ENCODE assay signal across 12 cellular contexts in genomic region chr14:77203611-77204456, GRCh38. TPM values are rescaled to one million over a fixed set of nuclear protein-coding genes. Genes with fewer than 3 reads are reported as not detected.
DNase-seq lines count a peak whose midpoint lies in the region; ATAC-seq and TF ChIP-seq lines count a peak whose summit lies in the region.
"Had no signal": no experiment of that assay in that cellular context is flagged by ENCODE, and none has a peak within 500 bp of the region (broad histone marks: within the 10 kb centered on the region; RNA-seq: fewer than 3 reads in every experiment).

No MANE protein-coding gene starts in this region.

- DNase-seq in COR-L47 (lab: John Stamatoyannopoulos, UW) (peak; percentile 88), NCI-H1694 (lab: John Stamatoyannopoulos, UW) (peak; percentile 92), SHP77 treated with DMSO at 0.1 percent for 48 hours (lab: John Stamatoyannopoulos, UW) (peak; percentile 53), ascending aorta (ENCODE audit: low spot score in 2 of 2) (no peak), lower leg skin (ENCODE audit: low spot score in 2 of 2) (no peak), HEK293T (ENCODE audit: extremely low spot score) (no peak)
- DNase-seq: activated CD4-positive, CD25-positive, alpha-beta regulatory T cell treated with anti-CD3 and anti-CD28 coated beads, Interleukin-2, amount 50 U/mL, for 72 hours; cerebellar nuclear complex; stimulated activated CD4-positive, alpha-beta T cell treated with anti-CD3 and anti-CD28 coated beads, Interleukin-12 subunit alpha, Interleukin-12 subunit beta, amount 100 ng/mL, for 4 hours had no signal

- CTCF ChIA-PET in HEK293T (lab: Yijun Ruan, JAX) = interaction anchor here (3.0 kb wide), 1 partner anchor 9 kb away, joined by 15 read pairs; no protein-coding TSS in a partner anchor

- no peaks in the 10 kb centered on the region for H3K4me1 ChIP-seq in ascending aorta

- 29 to 40% methylated on average over 4 to 5 of the region's 5 CpGs for WGBS in lower leg skin, 2 donors

- POLR2A ChIA-PET in HEK293T (lab: Yijun Ruan, JAX) = no interaction called here

- ATAC-seq in GM19324 (IDR thresholded peaks at IDR 0.05; ENCODE audit: low FRiP score, unreplicated experiment) = no peak
- ATAC-seq: activated T-helper 17 cell treated with anti-CD3 and anti-CD28 coated beads, Interleukin-2, amount 50 U/mL, for 72 hours had no signal

- H3K27ac ChIP-seq in layer of hippocampus (ENCODE audit: low read depth, low read length) (peak overlapping the region; percentile 68), ascending aorta (no peak overlapping the region)

- H3K27me3 ChIP-seq in layer of hippocampus (ENCODE audit: control insufficient read depth, insufficient read depth, low read length) = no peaks in the 10 kb centered on the region
- H3K27me3 ChIP-seq in ascending aorta = peaks cover 4% of the 10 kb centered on the region

- H3K9me3 ChIP-seq in ascending aorta = no peaks in the 10 kb centered on the region

- no peak for TF ChIP-seq POLR2A in lower leg skin (IDR thresholded peaks at IDR 0.05)

- TF ChIP-seq CTCF in ascending aorta (IDR thresholded peaks at IDR 0.05) = no peak
- no peak for TF ChIP-seq CTCF in lower leg skin (IDR thresholded peaks at IDR 0.05)

- intact Hi-C loops in ascending aorta (cut with DNase I) = no loop called here
- intact Hi-C loops in lower leg skin (cut with DNase I; ENCODE audit: low total_unique reads) = no loop called here

- no peaks in the 10 kb centered on the region for H3K36me3 ChIP-seq in ascending aorta

- no peak overlapping the region for H3K4me3 ChIP-seq in ascending aorta
- no peak overlapping the region for H3K4me3 ChIP-seq in lower leg skin (ENCODE audit: low read depth, poor library complexity, severe bottlenecking)

TF ChIP-seq in HEK293T, 16 proteins besides CTCF, POLR2A, EP300 and RAD21:
- no peak for TF ChIP-seq ELF4 (IDR thresholded peaks at IDR 0.05)
- TF ChIP-seq SP1 (IDR thresholded peaks at IDR 0.05) = no peak
- TF ChIP-seq FOXM1 (IDR thresholded peaks at IDR 0.05; ENCODE audit: borderline replicate concordance) = no peak
- TF ChIP-seq SUZ12 (IDR thresholded peaks at IDR 0.05) = no peak
- TF ChIP-seq PKNOX1 (IDR thresholded peaks at IDR 0.05) = no peak
- no peak for TF ChIP-seq HDGF (IDR thresholded peaks at IDR 0.05; ENCODE audit: borderline replicate concordance)
- no peak for TF ChIP-seq FOXA1 (IDR thresholded peaks at IDR 0.05)

RNA-seq across cellular contexts. Expression of gene TMEM63C, which starts 22.2 kb away (rescaled TPM):
- total RNA-seq in ascending aorta (0.11 TPM), lower leg skin (10 to 100 TPM; 11.4 to 37.6 (median 18.9) TPM)

Comparison
In these comparisons a context has a peak if more than half of its experiments do, and no peak if none do; other contexts are left out.
1. DNase-seq: peak in COR-L47 (single experiment), NCI-H1694 (single experiment) and SHP77 treated with DMSO at 0.1 percent for 48 hours (single experiment); none in ascending aorta (0 of 2), lower leg skin (0 of 2) and HEK293T (single experiment).
2. RNA of gene TMEM63C, which starts 22.2 kb away (total RNA-seq): 11.4 to 37.6 TPM in lower leg skin; 0.11 TPM in ascending aorta (single experiment); every median in the first group is over 10 times any median in the second.